ENCODE assay signal across 1 cellular context in the genomic region with DNA sequence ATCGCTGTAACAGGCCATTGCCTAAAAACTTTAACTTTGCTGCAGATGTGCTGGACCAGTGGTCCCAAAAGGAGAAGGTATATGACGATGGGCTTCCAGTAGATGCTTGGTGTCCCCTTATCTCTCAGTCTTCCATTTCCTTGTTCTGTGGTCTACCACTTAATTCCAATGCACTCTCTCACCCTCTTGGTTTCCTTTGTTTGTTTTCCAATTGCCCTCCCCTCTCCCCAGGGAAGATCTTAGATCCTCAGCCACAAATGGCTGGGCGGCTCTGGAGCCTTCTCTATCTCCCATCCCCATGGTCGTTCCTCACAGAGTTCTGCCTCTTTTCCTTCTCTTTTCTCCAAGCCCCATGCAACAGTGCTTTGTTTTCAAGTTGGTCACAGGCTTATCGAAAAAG.
TF ChIP-seq lines count a peak whose summit lies in the region.

No MANE protein-coding gene starts in this region.

TF ChIP-seq in GM23338, 12 proteins besides CTCF, POLR2A, EP300 and RAD21 (continued from another document):
- TF ChIP-seq, protein P1, sequence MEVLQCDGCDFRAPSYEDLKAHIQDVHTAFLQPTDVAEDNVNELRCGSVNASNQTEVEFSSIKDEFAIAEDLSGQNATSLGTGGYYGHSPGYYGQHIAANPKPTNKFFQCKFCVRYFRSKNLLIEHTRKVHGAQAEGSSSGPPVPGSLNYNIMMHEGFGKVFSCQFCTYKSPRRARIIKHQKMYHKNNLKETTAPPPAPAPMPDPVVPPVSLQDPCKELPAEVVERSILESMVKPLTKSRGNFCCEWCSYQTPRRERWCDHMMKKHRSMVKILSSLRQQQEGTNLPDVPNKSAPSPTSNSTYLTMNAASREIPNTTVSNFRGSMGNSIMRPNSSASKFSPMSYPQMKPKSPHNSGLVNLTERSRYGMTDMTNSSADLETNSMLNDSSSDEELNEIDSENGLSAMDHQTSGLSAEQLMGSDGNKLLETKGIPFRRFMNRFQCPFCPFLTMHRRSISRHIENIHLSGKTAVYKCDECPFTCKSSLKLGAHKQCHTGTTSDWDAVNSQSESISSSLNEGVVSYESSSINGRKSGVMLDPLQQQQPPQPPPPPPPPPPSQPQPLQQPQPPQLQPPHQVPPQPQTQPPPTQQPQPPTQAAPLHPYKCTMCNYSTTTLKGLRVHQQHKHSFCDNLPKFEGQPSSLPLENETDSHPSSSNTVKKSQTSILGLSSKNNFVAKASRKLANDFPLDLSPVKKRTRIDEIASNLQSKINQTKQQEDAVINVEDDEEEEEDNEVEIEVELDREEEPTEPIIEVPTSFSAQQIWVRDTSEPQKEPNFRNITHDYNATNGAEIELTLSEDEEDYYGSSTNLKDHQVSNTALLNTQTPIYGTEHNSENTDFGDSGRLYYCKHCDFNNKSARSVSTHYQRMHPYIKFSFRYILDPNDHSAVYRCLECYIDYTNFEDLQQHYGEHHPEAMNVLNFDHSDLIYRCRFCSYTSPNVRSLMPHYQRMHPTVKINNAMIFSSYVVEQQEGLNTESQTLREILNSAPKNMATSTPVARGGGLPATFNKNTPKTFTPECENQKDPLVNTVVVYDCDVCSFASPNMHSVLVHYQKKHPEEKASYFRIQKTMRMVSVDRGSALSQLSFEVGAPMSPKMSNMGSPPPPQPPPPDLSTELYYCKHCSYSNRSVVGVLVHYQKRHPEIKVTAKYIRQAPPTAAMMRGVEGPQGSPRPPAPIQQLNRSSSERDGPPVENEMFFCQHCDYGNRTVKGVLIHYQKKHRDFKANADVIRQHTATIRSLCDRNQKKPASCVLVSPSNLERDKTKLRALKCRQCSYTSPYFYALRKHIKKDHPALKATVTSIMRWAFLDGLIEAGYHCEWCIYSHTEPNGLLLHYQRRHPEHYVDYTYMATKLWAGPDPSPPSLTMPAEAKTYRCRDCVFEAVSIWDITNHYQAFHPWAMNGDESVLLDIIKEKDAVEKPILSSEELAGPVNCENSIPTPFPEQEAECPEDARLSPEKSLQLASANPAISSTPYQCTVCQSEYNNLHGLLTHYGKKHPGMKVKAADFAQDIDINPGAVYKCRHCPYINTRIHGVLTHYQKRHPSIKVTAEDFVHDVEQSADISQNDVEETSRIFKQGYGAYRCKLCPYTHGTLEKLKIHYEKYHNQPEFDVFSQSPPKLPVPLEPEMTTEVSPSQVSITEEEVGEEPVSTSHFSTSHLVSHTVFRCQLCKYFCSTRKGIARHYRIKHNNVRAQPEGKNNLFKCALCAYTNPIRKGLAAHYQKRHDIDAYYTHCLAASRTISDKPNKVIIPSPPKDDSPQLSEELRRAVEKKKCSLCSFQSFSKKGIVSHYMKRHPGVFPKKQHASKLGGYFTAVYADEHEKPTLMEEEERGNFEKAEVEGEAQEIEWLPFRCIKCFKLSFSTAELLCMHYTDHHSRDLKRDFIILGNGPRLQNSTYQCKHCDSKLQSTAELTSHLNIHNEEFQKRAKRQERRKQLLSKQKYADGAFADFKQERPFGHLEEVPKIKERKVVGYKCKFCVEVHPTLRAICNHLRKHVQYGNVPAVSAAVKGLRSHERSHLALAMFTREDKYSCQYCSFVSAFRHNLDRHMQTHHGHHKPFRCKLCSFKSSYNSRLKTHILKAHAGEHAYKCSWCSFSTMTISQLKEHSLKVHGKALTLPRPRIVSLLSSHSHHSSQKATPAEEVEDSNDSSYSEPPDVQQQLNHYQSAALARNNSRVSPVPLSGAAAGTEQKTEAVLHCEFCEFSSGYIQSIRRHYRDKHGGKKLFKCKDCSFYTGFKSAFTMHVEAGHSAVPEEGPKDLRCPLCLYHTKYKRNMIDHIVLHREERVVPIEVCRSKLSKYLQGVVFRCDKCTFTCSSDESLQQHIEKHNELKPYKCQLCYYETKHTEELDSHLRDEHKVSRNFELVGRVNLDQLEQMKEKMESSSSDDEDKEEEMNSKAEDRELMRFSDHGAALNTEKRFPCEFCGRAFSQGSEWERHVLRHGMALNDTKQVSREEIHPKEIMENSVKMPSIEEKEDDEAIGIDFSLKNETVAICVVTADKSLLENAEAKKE (CRISPR knock-in tag; IDR thresholded peaks at IDR 0.05): no peak
- TF ChIP-seq ZNF331 (CRISPR knock-in tag; IDR thresholded peaks at IDR 0.05; ENCODE audit: low read depth): no peak
